27 cellular contexts compared by ENCODE assay signal in the genomic region with DNA sequence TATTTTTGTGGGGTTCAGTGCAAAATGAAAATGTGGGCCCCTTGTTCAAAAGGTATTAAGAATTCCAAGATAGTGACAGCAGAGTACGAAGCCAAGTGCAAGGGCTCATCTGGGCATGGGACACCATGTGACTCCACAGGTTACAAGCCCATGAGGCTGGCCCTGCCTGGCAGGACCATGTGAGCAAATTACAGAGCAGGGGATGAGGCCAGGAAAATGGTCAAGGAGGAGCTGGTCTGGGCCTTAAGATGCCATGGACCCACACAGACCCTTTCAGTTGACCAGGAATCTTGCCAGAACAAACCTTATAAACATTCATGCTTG.
"Had no signal": no experiment of that assay in that cellular context is flagged by ENCODE, and none has a peak within 500 bp of the region (broad histone marks: within the 10 kb centered on the region; RNA-seq: fewer than 3 reads in every experiment).

No MANE protein-coding gene starts in this region.

- H3K9ac ChIP-seq: KMS-11 had no signal

- H3K36me3 Mint-ChIP-seq: activated naive CD8-positive, alpha-beta T cell treated with anti-CD3 and anti-CD28 coated beads for 36 hours had no signal

- H3K27ac Mint-ChIP-seq: activated CD4-positive, alpha-beta T cell treated with anti-CD3 and anti-CD28 coated beads, Interleukin-2, amount 10 ng/mL, durations not matched to agents 24 days and 14 days; activated CD8-positive, alpha-beta T cell treated with anti-CD3 and anti-CD28 coated beads for 36 hours; activated naive CD8-positive, alpha-beta T cell treated with anti-CD3 and anti-CD28 coated beads for 36 hours; activated T-cell treated with anti-CD3 and anti-CD28 coated beads, Interleukin-2, amount 50 U/mL, for 72 hours; activated T-helper 17 cell treated with anti-CD3 and anti-CD28 coated beads, Interleukin-2, amount 50 U/mL, for 72 hours had no signal

- DNase-seq: activated CD4-positive, alpha-beta T cell treated with anti-CD3 and anti-CD28 coated beads, Interleukin-2, amount 10 ng/mL, durations not matched to agents 24 days and 14 days; activated CD4-positive, alpha-beta T cell treated with anti-CD3 and anti-CD28 coated beads, Interleukin-2, amount 50 U/mL, for 4 hours; activated CD8-positive, alpha-beta T cell treated with anti-CD3 and anti-CD28 coated beads for 36 hours; activated effector memory CD4-positive, alpha-beta T cell treated with anti-CD3 and anti-CD28 coated beads, Interleukin-2, amount 50 U/mL, for 16 hours; activated naive CD4-positive, alpha-beta T cell; activated naive CD4-positive, alpha-beta T cell treated with anti-CD3 and anti-CD28 coated beads, Interleukin-2, amount 50 U/mL, for 16 hours; activated naive CD8-positive, alpha-beta T cell treated with anti-CD3 and anti-CD28 coated beads for 36 hours; activated T-cell treated with anti-CD3 and anti-CD28 coated beads, Interleukin-2, amount 50 U/mL, for 1 hour; activated T-cell treated with anti-CD3 and anti-CD28 coated beads, Interleukin-2, amount 50 U/mL, for 72 hours; amniotic stem cell; aorta; NCI-H1092 treated with DMSO at 0.1 percent for 48 hours; NCI-H1417; NCI-H146; NCI-H187; NCI-H2029 treated with DMSO at 0.1 percent for 48 hours; NCI-H2107; NCI-H2171 treated with DMSO at 0.1 percent for 48 hours; NCI-H2227 treated with DMSO at 0.1 percent for 48 hours; NCI-H446; NCI-H524 treated with DMSO at 0.1 percent for 48 hours; SHP77; T1000 had no signal

- H3K4me3 ChIP-seq: SJCRH30, SK-N-MC had no signal

- H3K4me2 ChIP-seq: KMS-11 had no signal

- H3K27ac ChIP-seq: KMS-11, SJCRH30, SK-N-MC had no signal

- H3K4me3 Mint-ChIP-seq: activated CD4-positive, alpha-beta T cell treated with anti-CD3 and anti-CD28 coated beads, Interleukin-2, amount 10 ng/mL, durations not matched to agents 24 days and 14 days; activated CD8-positive, alpha-beta T cell treated with anti-CD3 and anti-CD28 coated beads for 36 hours; activated naive CD8-positive, alpha-beta T cell treated with anti-CD3 and anti-CD28 coated beads for 36 hours; activated T-cell treated with anti-CD3 and anti-CD28 coated beads, Interleukin-2, amount 50 U/mL, for 72 hours; activated T-helper 17 cell treated with anti-CD3 and anti-CD28 coated beads, Interleukin-2, amount 50 U/mL, for 72 hours had no signal

- ATAC-seq: activated CD8-positive, alpha-beta T cell treated with anti-CD3 and anti-CD28 coated beads for 36 hours; activated T-cell treated with anti-CD3 and anti-CD28 coated beads, Interleukin-2, amount 50 U/mL, for 72 hours; activated T-helper 17 cell treated with anti-CD3 and anti-CD28 coated beads, Interleukin-2, amount 50 U/mL, for 72 hours had no signal

- H3K9me3 ChIP-seq: SJCRH30 had no signal

- H3K4me1 ChIP-seq: SJCRH30 had no signal

- H3K36me3 ChIP-seq: SJCRH30 had no signal

- H3K9me3 Mint-ChIP-seq: activated CD4-positive, alpha-beta T cell treated with anti-CD3 and anti-CD28 coated beads, Interleukin-2, amount 10 ng/mL, durations not matched to agents 24 days and 14 days; activated CD8-positive, alpha-beta T cell treated with anti-CD3 and anti-CD28 coated beads for 36 hours; activated naive CD8-positive, alpha-beta T cell treated with anti-CD3 and anti-CD28 coated beads for 36 hours; activated T-cell treated with anti-CD3 and anti-CD28 coated beads, Interleukin-2, amount 50 U/mL, for 72 hours; activated T-helper 17 cell treated with anti-CD3 and anti-CD28 coated beads, Interleukin-2, amount 50 U/mL, for 72 hours had no signal
